In genomic region chr22:33000342-33001280, GRCh38 we compare ENCODE assay signal across 8 cellular contexts. TPM values are rescaled to one million over a fixed set of nuclear protein-coding genes. Genes with fewer than 3 reads are reported as not detected.
DNase-seq lines count a peak whose midpoint lies in the region; ATAC-seq and TF ChIP-seq lines count a peak whose summit lies in the region.

No MANE protein-coding gene starts in this region.

- no peak overlapping the region for H3K9ac ChIP-seq in SU-DHL-6 (ENCODE audit: low read length)
- H3K9ac ChIP-seq in colonic mucosa (ENCODE audit: low read depth in 2 of 2, low read length in 2 of 2): no peak overlapping the region

- no peaks in the 10 kb centered on the region for H3F3A ChIP-seq in SU-DHL-6 (ENCODE audit: insufficient read depth)

- no peaks in the 10 kb centered on the region for H3K9me3 Mint-ChIP-seq in CD4-positive, alpha-beta T cell

- no peak overlapping the region for H2AFZ ChIP-seq in SU-DHL-6 (ENCODE audit: low read depth, low read length, severe bottlenecking)

- no peak overlapping the region for H3K4me2 ChIP-seq in SU-DHL-6 (ENCODE audit: low read depth, low read length, poor library complexity, severe bottlenecking)

- peaks cover 9% of the 10 kb centered on the region for H3K27me3 Mint-ChIP-seq in CD4-positive, alpha-beta T cell

- no peaks in the 10 kb centered on the region for H4K20me1 ChIP-seq in SU-DHL-6 (ENCODE audit: low read depth, low read length)

- no peak overlapping the region for H3K4me3 Mint-ChIP-seq in CD4-positive, alpha-beta T cell

- no peak for ATAC-seq in CD4-positive, alpha-beta T cell (ENCODE audit: poor library complexity)
- no peak for ATAC-seq in HG03378 (IDR thresholded peaks at IDR 0.05; ENCODE audit: unreplicated experiment)
- no peak for ATAC-seq in HG02852 (IDR thresholded peaks at IDR 0.05; ENCODE audit: unreplicated experiment)

- peak in 7 of 10 experiments; percentile 3 to 33 (median 11) for DNase-seq in CD4-positive, alpha-beta T cell
- DNase-seq in HL-60 (ENCODE audit: low read depth in 1 of 2, low spot score in 1 of 2) (peak in 1 of 2 experiments; percentile 5), colonic mucosa (peak; percentile 34), left kidney (ENCODE audit: low read depth, low spot score) (peak; percentile 86)
- peak; percentile 6 to 29 for DNase-seq in stimulated activated CD8-positive, alpha-beta memory T cell treated with anti-CD3 and anti-CD28 coated beads, Interleukin-2, amount 100 ng/mL, for 48 hours (ENCODE audit: low read depth in 2 of 2)

- H3K9me2 ChIP-seq in SU-DHL-6 (replicated peaks; ENCODE audit: insufficient read depth, low read length): no peaks in the 10 kb centered on the region

- TF ChIP-seq CTCF in CD4-positive, alpha-beta T cell (IDR thresholded peaks at IDR 0.05): peak; percentile 69
- TF ChIP-seq CTCF in HL-60 (IDR thresholded peaks at IDR 0.05; ENCODE audit: insufficient read depth, low read length): peak; percentile 76
- peak; percentile 84 for TF ChIP-seq CTCF in SU-DHL-6 (IDR thresholded peaks at IDR 0.05; ENCODE audit: insufficient read depth, low read length, poor library complexity, severe bottlenecking)
- peak; percentile 84 for TF ChIP-seq CTCF in colonic mucosa (IDR thresholded peaks at IDR 0.05)

- no peak overlapping the region for H3K27ac ChIP-seq in CD4-positive, alpha-beta T cell (ENCODE audit: low read depth, low read length)
- no peak overlapping the region for H3K27ac ChIP-seq in HL-60 (replicated peaks)
- no peak overlapping the region for H3K27ac ChIP-seq in SU-DHL-6 (ENCODE audit: low read depth, low read length)
- H3K27ac ChIP-seq in colonic mucosa: no peak overlapping the region

- H3K27me3 ChIP-seq in CD4-positive, alpha-beta T cell (ENCODE audit: control insufficient read depth, insufficient read depth, low read length): no peaks in the 10 kb centered on the region
- no peaks in the 10 kb centered on the region for H3K27me3 ChIP-seq in HL-60 (ENCODE audit: insufficient read depth, poor library complexity, severe bottlenecking)
- no peaks in the 10 kb centered on the region for H3K27me3 ChIP-seq in SU-DHL-6 (ENCODE audit: low read length)
- H3K27me3 ChIP-seq in colonic mucosa: no peaks in the 10 kb centered on the region

- H3K36me3 Mint-ChIP-seq in CD4-positive, alpha-beta T cell (ENCODE audit: low read depth): no peaks in the 10 kb centered on the region

- POLR2A ChIA-PET in CD4-positive, alpha-beta T cell (lab: Charles Lee): no interaction called here

- intact Hi-C loops in CD4-positive, alpha-beta T cell (cut with DNase I, micrococcal nuclease): loop anchor here (1.0 to 5.0 kb wide), 5 partner anchors 338 to 1023 kb away; no protein-coding TSS in a partner anchor
- intact Hi-C loops in colonic mucosa (cut with DNase I): loop anchor here (5.0 kb wide), 1 partner anchor 468 kb away; no protein-coding TSS in a partner anchor

- H3K36me3 ChIP-seq in SU-DHL-6 (ENCODE audit: low read length): no peaks in the 10 kb centered on the region
- no peaks in the 10 kb centered on the region for H3K36me3 ChIP-seq in colonic mucosa

- no peaks in the 10 kb centered on the region for H3K9me3 ChIP-seq in CD4-positive, alpha-beta T cell (ENCODE audit: control insufficient read depth, low read length)
- no peaks in the 10 kb centered on the region; the same call in 1 of the 2 replicates for H3K9me3 ChIP-seq in SU-DHL-6 (ENCODE audit: insufficient read depth, low read length)
- no peaks in the 10 kb centered on the region for H3K9me3 ChIP-seq in colonic mucosa

- no peaks in the 10 kb centered on the region for H3K4me1 Mint-ChIP-seq in CD4-positive, alpha-beta T cell (ENCODE audit: low read depth)

- H3K27ac Mint-ChIP-seq in CD4-positive, alpha-beta T cell: no peak overlapping the region

- no peaks in the 10 kb centered on the region for H3K79me2 ChIP-seq in SU-DHL-6 (ENCODE audit: insufficient read depth, low read length)

- CTCF ChIA-PET in CD4-positive, alpha-beta T cell (lab: Charles Lee): no interaction called here

- no peaks in the 10 kb centered on the region for H3K4me1 ChIP-seq in colonic mucosa

- no peak overlapping the region for H3K4me3 ChIP-seq in HL-60 (replicated peaks; ENCODE audit: insufficient read depth, low read length)
- H3K4me3 ChIP-seq in SU-DHL-6 (ENCODE audit: insufficient read depth, low read length, poor library complexity, severe bottlenecking): no peak overlapping the region
- no peak overlapping the region for H3K4me3 ChIP-seq in colonic mucosa

RNA-seq across cellular contexts. Expression of gene SYN3, which starts 57.6 kb away (rescaled TPM):
- not detected for total RNA-seq in CD4-positive, alpha-beta T cell
- under 1 TPM in 1 of 2 donors, not detected in 1; 0.72 TPM for total RNA-seq in colonic mucosa
